Comparison of ENCODE assay signal across 8 cellular contexts in genomic region chr7:137992738-137993394, GRCh38. TPM values are rescaled to one million over a fixed set of nuclear protein-coding genes. Genes with fewer than 3 reads are reported as not detected.
DNase-seq lines count a peak whose midpoint lies in the region; ATAC-seq and TF ChIP-seq lines count a peak whose summit lies in the region.

No MANE protein-coding gene starts in this region.

- peaks cover 23% of the 10 kb centered on the region for H3K36me3 ChIP-seq in mesodermal cell (ENCODE audit: control insufficient read depth, insufficient read depth, low read length)

- ATAC-seq in GM21390 (IDR thresholded peaks at IDR 0.05; ENCODE audit: unreplicated experiment): peak; percentile 43
- no peak for ATAC-seq in HG02763 (IDR thresholded peaks at IDR 0.05; ENCODE audit: unreplicated experiment)

- H3K9me3 ChIP-seq in mesodermal cell (ENCODE audit: control insufficient read depth, low read length): no peaks in the 10 kb centered on the region

- H3K27me3 Mint-ChIP-seq in brain: peaks cover 2% of the 10 kb centered on the region

- H3K27ac Mint-ChIP-seq in brain: peak overlapping the region in 3 of 5 experiments; percentile 51 to 82 (median 65)

- H3K4me3 ChIP-seq in mesodermal cell (ENCODE audit: extremely low read depth, insufficient read depth, low read length, poor library complexity, severe bottlenecking): no peak overlapping the region

- peak overlapping the region in 2 of 5 experiments; percentile 49 to 64 for H3K4me3 Mint-ChIP-seq in brain

- 82 to 86% methylated on average over 4 of the region's 4 CpGs for WGBS in mesodermal cell (ENCODE audit: insufficient coverage in 2 of 2), 2 experiments

- no peak for TF ChIP-seq CTCF in brain (conservative IDR thresholded peaks at IDR 0.05)

- H3K4me1 Mint-ChIP-seq in brain: peaks cover 53% of the 10 kb centered on the region

- DNase-seq in DMS79 (lab: John Stamatoyannopoulos, UW) (peak; percentile 45), KBM-7 (peak; percentile 78), cortex of kidney (lab: John Stamatoyannopoulos, UW) (no peak)
- no peak for DNase-seq in activated CD8-positive, alpha-beta memory T cell treated with anti-CD3 and anti-CD28 coated beads for 24 hours

- peaks cover 47% of the 10 kb centered on the region for H3K4me1 ChIP-seq in mesodermal cell (ENCODE audit: control insufficient read depth, insufficient read depth, low read length, poor library complexity, severe bottlenecking)

- peaks cover 23% of the 10 kb centered on the region for H3K36me3 Mint-ChIP-seq in brain

- peaks cover 0 to 2% (median 0%) of the 10 kb centered on the region in 5 experiments for H3K9me3 Mint-ChIP-seq in brain

- in situ Hi-C loops in KBM-7 (cut with MboI; ENCODE audit: low pct_unique_long_range_greater_than_20kb, low sequenced_read_pairs): no loop called here

- H3K27ac ChIP-seq in mesodermal cell (ENCODE audit: low read depth, low read length, severe bottlenecking): peak overlapping the region; percentile 92

RNA-seq across cellular contexts. Expression of gene CREB3L2, which starts 9.0 kb away (rescaled TPM):
- polyA plus RNA-seq in brain (ENCODE audit: insufficient read depth, low read depth, low replicate concordance): 7.1 TPM
- polyA plus RNA-seq in mesodermal cell (2013, experiment 1 of 2): 40.4 TPM
- 40.1 TPM for polyA plus RNA-seq in mesodermal cell (2013, experiment 2 of 2)

Comparison
In these comparisons a context has a peak if more than half of its experiments do, and no peak if none do; other contexts are left out.
1. DNase-seq: peak in DMS79 (single experiment) and KBM-7 (single experiment); none in activated CD8-positive, alpha-beta memory T cell treated with anti-CD3 and anti-CD28 coated beads for 24 hours (single experiment) and cortex of kidney (single experiment).